In genomic region chr14:77181124-77181602, GRCh38 we compare ENCODE assay signal across 7 cellular contexts. TPM values are rescaled to one million over a fixed set of nuclear protein-coding genes. Genes with fewer than 3 reads are reported as not detected.
DNase-seq lines count a peak whose midpoint lies in the region; ATAC-seq and TF ChIP-seq lines count a peak whose summit lies in the region.

No MANE protein-coding gene starts in this region.

- peak; percentile 41 for DNase-seq in M059J (ENCODE audit: low read depth)
- peak; percentile 35 for DNase-seq in cerebellum (ENCODE audit: low spot score)
- DNase-seq in progenitor cell of endocrine pancreas (ENCODE audit: low spot score, unreplicated experiment): no peak
- DNase-seq in kidney glomerular epithelial cell (lab: John Stamatoyannopoulos, UW): no peak

- TF ChIP-seq CTCF in progenitor cell of endocrine pancreas (IDR thresholded peaks at IDR 0.05; ENCODE audit: unreplicated experiment): no peak

- H3K27ac Mint-ChIP-seq in progenitor cell of endocrine pancreas: no peak overlapping the region

- no peaks in the 10 kb centered on the region for H3K36me3 Mint-ChIP-seq in progenitor cell of endocrine pancreas (ENCODE audit: insufficient read depth)

- H3K9me3 Mint-ChIP-seq in progenitor cell of endocrine pancreas (ENCODE audit: low read depth): no peaks in the 10 kb centered on the region

- H3K4me1 Mint-ChIP-seq in progenitor cell of endocrine pancreas (ENCODE audit: low read depth): no peaks in the 10 kb centered on the region

- peaks cover 47% of the 10 kb centered on the region for H3K27me3 Mint-ChIP-seq in progenitor cell of endocrine pancreas

- peak overlapping the region; percentile 60 for H3K4me3 Mint-ChIP-seq in progenitor cell of endocrine pancreas (ENCODE audit: low read depth)

- ATAC-seq in GM18909 (IDR thresholded peaks at IDR 0.05; ENCODE audit: poor library complexity, unreplicated experiment) (peak; percentile 10), HG03469 (IDR thresholded peaks at IDR 0.05; ENCODE audit: unreplicated experiment) (no peak), GM18867 (IDR thresholded peaks at IDR 0.05; ENCODE audit: unreplicated experiment) (no peak)

RNA-seq across cellular contexts. Expression of gene TMEM63C, which starts 0.4 kb away (rescaled TPM):
- 0.20 and 0.39 TPM in 2 replicates for total RNA-seq in M059J (2014; rRNA removed; shearing (Covaris generic))
- total RNA-seq in cerebellum (16.9 TPM), progenitor cell of endocrine pancreas (1.6 and 1.8 TPM in 2 replicates)

RNA-seq across cellular contexts. Expression of gene ZDHHC22, which starts 39.6 kb away (rescaled TPM):
- 0.02 TPM in 1 of 2 replicates, not detected in the other for total RNA-seq in M059J (2014; rRNA removed; shearing (Covaris generic))
- total RNA-seq in cerebellum (9.8 TPM), progenitor cell of endocrine pancreas (0.13 and 0.14 TPM in 2 replicates)

Comparison
In these comparisons a context has a peak if more than half of its experiments do, and no peak if none do; other contexts are left out.
1. DNase-seq: peak in M059J (single experiment) and cerebellum (single experiment); none in progenitor cell of endocrine pancreas (single experiment) and kidney glomerular epithelial cell (single experiment).